Comparison of ENCODE assay signal across 9 cellular contexts in genomic region chr18:8480506-8481328, GRCh38.
DNase-seq lines count a peak whose midpoint lies in the region; ATAC-seq, FAIRE-seq and TF ChIP-seq lines count a peak whose summit lies in the region.
"Had no signal": no experiment of that assay in that cellular context is flagged by ENCODE, and none has a peak within 500 bp of the region (broad histone marks: within the 10 kb centered on the region; RNA-seq: fewer than 3 reads in every experiment).

No MANE protein-coding gene starts in this region.

- H3K36me3 ChIP-seq in psoas muscle (ENCODE audit: insufficient read depth in 1 of 2, low read depth in 1 of 2) (no peaks in the 10 kb centered on the region), colonic mucosa (no peaks in the 10 kb centered on the region)
- H3K36me3 ChIP-seq: uterus had no signal

- H3K4me1 ChIP-seq in psoas muscle = no peaks in the 10 kb centered on the region
- H3K4me1 ChIP-seq in colonic mucosa = no peaks in the 10 kb centered on the region
- H3K4me1 ChIP-seq: uterus had no signal

- DNase-seq in COR-L47 (lab: John Stamatoyannopoulos, UW) (peak; percentile 69), LNCaP clone FGC (ENCODE audit: low read depth) (peak; percentile 26), Right ventricle myocardium superior (no peak), psoas muscle (no peak), colonic mucosa (no peak), cortex of kidney (lab: John Stamatoyannopoulos, UW) (no peak)

- FAIRE-seq in TTC549 (lab: Jason Lieb, UNC) = peak; percentile 51

- H3K27ac ChIP-seq in psoas muscle (no peak overlapping the region), colonic mucosa (no peak overlapping the region)
- H3K27ac ChIP-seq: uterus had no signal

- WGBS in psoas muscle, 3 donors = 54 to 63% (median 55%) methylated on average over 16 of the region's 16 CpGs

- H3K27me3 ChIP-seq in psoas muscle (ENCODE audit: insufficient read depth in 3 of 3, low read length in 2 of 3) (no peaks in the 10 kb centered on the region), colonic mucosa (no peaks in the 10 kb centered on the region)
- H3K27me3 ChIP-seq: uterus had no signal

- no peak overlapping the region for H3K9ac ChIP-seq in colonic mucosa (ENCODE audit: low read depth in 2 of 2, low read length in 2 of 2)

- H3K9me3 ChIP-seq in psoas muscle = no peaks in the 10 kb centered on the region
- no peaks in the 10 kb centered on the region for H3K9me3 ChIP-seq in colonic mucosa
- H3K9me3 ChIP-seq: uterus had no signal

- TF ChIP-seq CTCF in LNCaP clone FGC (IDR thresholded peaks at IDR 0.05; ENCODE audit: control insufficient read depth, extremely low read depth, insufficient read depth) = peak; percentile 79
- TF ChIP-seq CTCF in psoas muscle (IDR thresholded peaks at IDR 0.05) = peak; percentile 49
- no peak for TF ChIP-seq CTCF in colonic mucosa (IDR thresholded peaks at IDR 0.05)

- ATAC-seq in Right ventricle myocardium superior (ENCODE audit: poor library complexity) (peak; percentile 88), psoas muscle (peak in 2 of 4 donors; percentile 27 to 47), HG02623 (IDR thresholded peaks at IDR 0.05; ENCODE audit: unreplicated experiment) (no peak)

- H3K4me3 ChIP-seq in LNCaP clone FGC (ENCODE audit: low read depth, low read length) (no peak overlapping the region), psoas muscle (no peak overlapping the region), colonic mucosa (no peak overlapping the region)
- H3K4me3 ChIP-seq: uterus had no signal

- intact Hi-C loops in Right ventricle myocardium superior (cut with DNase I) (no loop called here), psoas muscle (cut with DNase I) (no loop called here), colonic mucosa (cut with DNase I) (no loop called here)

Comparison
In these comparisons a context has a peak if more than half of its experiments do, and no peak if none do; other contexts are left out.
1. DNase-seq: peak in COR-L47 (single experiment) and LNCaP clone FGC (single experiment); none in Right ventricle myocardium superior (single experiment), psoas muscle (0 of 2), colonic mucosa (single experiment) and cortex of kidney (single experiment).